Comparison of ENCODE assay signal across 26 cellular contexts in genomic region chr20:42744756-42745465, GRCh38.
"Had no signal": no experiment of that assay in that cellular context is flagged by ENCODE, and none has a peak within 500 bp of the region (broad histone marks: within the 10 kb centered on the region; RNA-seq: fewer than 3 reads in every experiment).

No MANE protein-coding gene starts in this region.

- H3K9me3 ChIP-seq: right lobe of liver, sigmoid colon, suprapubic skin, testis, transverse colon, upper lobe of right lung, uterus had no signal

- DNase-seq: naive thymus-derived CD8-positive, alpha-beta T cell; nephron progenitor cell; occipital lobe; ovary; posterior cingulate gyrus; psoas muscle; right cardiac atrium; right lobe of liver; sigmoid colon; small intestine; stimulated activated CD4-positive, alpha-beta T cell treated with anti-CD3 and anti-CD28 coated beads, Interleukin-15, amount 100 ng/mL, for 24 hours; stimulated activated CD4-positive, alpha-beta T cell treated with anti-CD3 and anti-CD28 coated beads, Interleukin-2, amount 100 ng/mL, for 24 hours; stimulated activated CD4-positive, alpha-beta T cell treated with anti-CD3 and anti-CD28 coated beads, Interleukin-2, amount 100 ng/mL, for 48 hours; stimulated activated CD4-positive, alpha-beta T cell treated with anti-CD3 and anti-CD28 coated beads, Interleukin-4, amount 100 ng/mL, for 24 hours; stimulated activated naive CD4-positive, alpha-beta T cell; stimulated activated naive CD8-positive, alpha-beta T cell treated with anti-CD3 and anti-CD28 coated beads, Interleukin-15, amount 100 ng/mL, for 72 hours; stimulated activated naive CD8-positive, alpha-beta T cell treated with anti-CD3 and anti-CD28 coated beads, Interleukin-15, Interleukin-2, amounts not matched to agents 100 U/mL and 50 U/mL, for 24 hours; substantia nigra; testis; tibial artery; transverse colon; upper lobe of right lung; uterus had no signal

- H3K27me3 ChIP-seq: neural progenitor cell, ovary, right lobe of liver, sigmoid colon, suprapubic skin, testis, tibial artery, transverse colon, upper lobe of right lung, uterus had no signal

- H3K36me3 ChIP-seq: neural progenitor cell, ovary, right lobe of liver, sigmoid colon, suprapubic skin, tibial artery, transverse colon, upper lobe of right lung, uterus had no signal

- H3K27ac ChIP-seq: neural progenitor cell, ovary, parathyroid adenoma, psoas muscle, right lobe of liver, sigmoid colon, suprapubic skin, testis, tibial artery, transverse colon, upper lobe of right lung, uterus had no signal

- FAIRE-seq: small intestine had no signal

- H3K79me2 ChIP-seq: parathyroid adenoma had no signal

- H3K4me1 ChIP-seq: neural progenitor cell, psoas muscle, suprapubic skin, testis, transverse colon, upper lobe of right lung, uterus had no signal

- H3K4me3 ChIP-seq: neural progenitor cell, ovary, psoas muscle, right lobe of liver, sigmoid colon, suprapubic skin, testis, tibial artery, transverse colon, upper lobe of right lung, uterus had no signal

- H3K9ac ChIP-seq: neural progenitor cell, parathyroid adenoma had no signal

- H3K4me2 ChIP-seq: neural progenitor cell had no signal
